8 cellular contexts compared by ENCODE assay signal in genomic region chr9:20624201-20625002, GRCh38. TPM values are rescaled to one million over a fixed set of nuclear protein-coding genes. Genes with fewer than 3 reads are reported as not detected.
DNase-seq lines count a peak whose midpoint lies in the region; ATAC-seq and TF ChIP-seq lines count a peak whose summit lies in the region.

No MANE protein-coding gene starts in this region.

- H3K4me3 ChIP-seq in NB4 (ENCODE audit: low read depth, low read length) = peak overlapping the region; percentile 70
- H3K4me3 ChIP-seq in left lung = peak overlapping the region in 1 of 2 donors; percentile 78

- no peaks in the 10 kb centered on the region for H3K9me3 ChIP-seq in left lung

- intact Hi-C loops in left lung (cut with DNase I) = loop anchor here in 1 of 2 donors (10.0 kb wide), 2 partner anchors 270 to 320 kb away; no protein-coding TSS in a partner anchor

- peak overlapping the region; percentile 90 to 93 for H3K27ac Mint-ChIP-seq in T-cell

- H3K27me3 Mint-ChIP-seq in T-cell = no peaks in the 10 kb centered on the region

- H3K27ac ChIP-seq in left lung = peak overlapping the region in 1 of 2 donors; percentile 81

- peak overlapping the region; percentile 96 to 99 (median 98) for H3K4me3 Mint-ChIP-seq in T-cell

- peaks cover 4% of the 10 kb centered on the region for H3K36me3 Mint-ChIP-seq in T-cell

- H3K27me3 ChIP-seq in left lung = peaks cover 0 to 9% of the 10 kb centered on the region in 2 donors

- H3K4me1 ChIP-seq in left lung = peaks cover 6 to 37% of the 10 kb centered on the region in 2 donors

- DNase-seq in DMS53 (lab: John Stamatoyannopoulos, UW) (peak; percentile 79), NB4 (ENCODE audit: low read depth) (peak; percentile 92), T-cell (peak in 19 of 34 experiments; percentile 3 to 41 (median 21)), dedifferentiated amniotic fluid mesenchymal stem cell (ENCODE audit: extremely low spot score) (peak; percentile 86), left lung (peak in 1 of 2 donors; percentile 40), NCI-H1048 (lab: John Stamatoyannopoulos, UW) (no peak)
- DNase-seq in stimulated activated CD4-positive, alpha-beta T cell treated with anti-CD3 and anti-CD28 coated beads, Interleukin-4, amount 100 ng/mL, for 24 hours = peak; percentile 50

- no peaks in the 10 kb centered on the region for H3K9me3 Mint-ChIP-seq in T-cell

- H3K36me3 ChIP-seq in left lung = no peaks in the 10 kb centered on the region

- ATAC-seq in GM21717 (IDR thresholded peaks at IDR 0.05; ENCODE audit: unreplicated experiment) (peak; percentile 17), T-cell (replicated peaks in 1 of 4) (no peak), left lung (peak; percentile 24)

- POLR2A ChIA-PET in T-cell (lab: Charles Lee) = interaction anchor here in 1 of 2 donors (0.6 kb wide), 2 partner anchors 48 to 884 kb away, joined by 3 read pairs; no protein-coding TSS in a partner anchor

- peak; percentile 90 for TF ChIP-seq CTCF in NB4 (IDR thresholded peaks at IDR 0.05; ENCODE audit: low read depth, low read length)
- peak; percentile 57 to 58 for TF ChIP-seq CTCF in left lung (IDR thresholded peaks at IDR 0.05)

- CTCF ChIA-PET in T-cell (lab: Charles Lee) = interaction anchor here (0.6 to 1.7 kb wide), 14 partner anchors 9 to 488 kb away, joined by 3 to 15 read pairs (median 4); partner anchors contain the start of gene FOCAD (in 1 of the 2)

- TF ChIP-seq POLR2A in NB4 (IDR thresholded peaks at IDR 0.05; ENCODE audit: extremely low read depth, insufficient read length) = no peak

- H3K4me1 Mint-ChIP-seq in T-cell = peaks cover 26 to 29% (median 29%) of the 10 kb centered on the region in 3 donors

RNA-seq across cellular contexts. Expression of gene MLLT3, which starts 2.1 kb away (rescaled TPM):
- total RNA-seq in T-cell (10 to 100 TPM; 51.8 to 96.6 (median 58.9) TPM), left lung (10 to 100 TPM; 17.0 to 27.6 TPM)

RNA-seq across cellular contexts. Expression of gene FOCAD, which starts 59.7 kb away (rescaled TPM):
- total RNA-seq in T-cell (10 to 100 TPM; 13.4 to 29.0 (median 21.3) TPM), left lung (10 to 100 TPM; 39.8 to 43.1 TPM)

Comparison
In these comparisons a context has a peak if more than half of its experiments do, and no peak if none do; other contexts are left out.
1. ATAC-seq: peak in GM21717 (single experiment) and left lung (single experiment); none in T-cell (0 of 4).